18 cellular contexts compared by ENCODE assay signal in the genomic region with DNA sequence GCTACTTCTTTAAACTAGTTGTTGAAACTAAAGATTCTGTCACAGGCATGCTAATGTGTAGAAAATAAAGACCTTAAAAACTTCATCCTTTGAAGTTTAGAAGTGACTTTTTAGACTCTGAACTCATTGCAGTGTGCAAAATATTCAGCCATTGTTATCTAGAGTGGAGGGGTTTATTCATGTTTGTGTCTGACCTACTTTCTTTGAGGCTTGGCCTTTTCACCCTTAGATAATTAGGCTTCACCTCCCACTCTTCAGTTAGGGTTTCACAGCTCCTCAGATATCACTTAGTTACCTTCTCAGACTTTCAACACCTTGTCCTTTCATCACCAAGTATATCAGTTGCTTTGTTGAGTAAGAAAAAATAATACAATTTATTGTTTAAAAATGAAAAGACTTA.
"Had no signal": no experiment of that assay in that cellular context is flagged by ENCODE, and none has a peak within 500 bp of the region (broad histone marks: within the 10 kb centered on the region; RNA-seq: fewer than 3 reads in every experiment).

No MANE protein-coding gene starts in this region.

- H3K27me3 Mint-ChIP-seq: naive thymus-derived CD8-positive, alpha-beta T cell had no signal

- ATAC-seq: activated T-cell treated with anti-CD3 and anti-CD28 coated beads, Interleukin-2, amount 50 U/mL, for 72 hours; gastroesophageal sphincter; left lung; naive thymus-derived CD8-positive, alpha-beta T cell had no signal

- H3K27me3 ChIP-seq: dorsolateral prefrontal cortex, gastroesophageal sphincter, left lung, tibial nerve, uterus had no signal

- H3K4me1 ChIP-seq: gastroesophageal sphincter, uterus had no signal

- H3K27ac ChIP-seq: dorsolateral prefrontal cortex, gastroesophageal sphincter, left lung, tibial nerve, uterus, WERI-Rb-1 had no signal

- H3K36me3 ChIP-seq: gastroesophageal sphincter, left lung, uterus, WERI-Rb-1 had no signal

- H3K4me3 ChIP-seq: dorsolateral prefrontal cortex, gastroesophageal sphincter, left lung, tibial nerve, uterus had no signal

- DNase-seq: activated CD8-positive, alpha-beta memory T cell treated with anti-CD3 and anti-CD28 coated beads, Interleukin-2, amount 50 U/mL, for 48 hours; activated T-cell treated with anti-CD3 and anti-CD28 coated beads, Interleukin-2, amount 50 U/mL, for 72 hours; dorsolateral prefrontal cortex; islet precursor cell; left lung; mammary epithelial cell; naive thymus-derived CD8-positive, alpha-beta T cell; occipital lobe; stimulated activated CD4-positive, alpha-beta T cell treated with anti-CD3 and anti-CD28 coated beads, Interleukin-2, amount 100 ng/mL, for 48 hours; stimulated activated naive CD4-positive, alpha-beta T cell; substantia nigra; T1000; uterus; WERI-Rb-1 had no signal

- H3K27ac Mint-ChIP-seq: activated T-cell treated with anti-CD3 and anti-CD28 coated beads, Interleukin-2, amount 50 U/mL, for 72 hours had no signal

- FAIRE-seq: astrocyte, bronchial epithelial cell had no signal

- H3K9me3 ChIP-seq: gastroesophageal sphincter, left lung, uterus had no signal
